Comparison of ENCODE assay signal across 17 cellular contexts in genomic region chr6:74368746-74369145, GRCh38.
DNase-seq lines count a peak whose midpoint lies in the region; ATAC-seq and TF ChIP-seq lines count a peak whose summit lies in the region.
"Had no signal": no experiment of that assay in that cellular context is flagged by ENCODE, and none has a peak within 500 bp of the region (broad histone marks: within the 10 kb centered on the region; RNA-seq: fewer than 3 reads in every experiment).

No MANE protein-coding gene starts in this region.

- DNase-seq in ELR (ENCODE audit: low read depth) (peak; percentile 52), SJSA1 (ENCODE audit: low read depth in 1 of 2, low spot score in 2 of 2) (peak; percentile 48 to 71), fibroblast of peridontal ligament (ENCODE audit: extremely low read depth) (peak; percentile 29), activated T-cell treated with anti-CD3 and anti-CD28 coated beads for 4 hours (no peak), NCI-H1105 (lab: John Stamatoyannopoulos, UW) (no peak)
- DNase-seq in activated CD8-positive, alpha-beta T cell treated with anti-CD3 and anti-CD28 coated beads for 36 hours: no peak
- DNase-seq: AML-193, COR-L47, NCI-H1436, NCI-H2029 treated with DMSO at 0.1 percent for 48 hours, NCI-H510A treated with DMSO at 0.1 percent for 48 hours, NCI-H82 had no signal

- no peaks in the 10 kb centered on the region for H3K27me3 Mint-ChIP-seq in activated CD8-positive, alpha-beta T cell treated with anti-CD3 and anti-CD28 coated beads for 36 hours

- peaks cover 6% of the 10 kb centered on the region for H3K9me3 Mint-ChIP-seq in activated CD8-positive, alpha-beta T cell treated with anti-CD3 and anti-CD28 coated beads for 36 hours

- intact Hi-C loops in activated CD8-positive, alpha-beta T cell treated with anti-CD3 and anti-CD28 coated beads for 36 hours (cut with micrococcal nuclease): no loop called here

- no peaks in the 10 kb centered on the region for H3K36me3 Mint-ChIP-seq in activated CD8-positive, alpha-beta T cell treated with anti-CD3 and anti-CD28 coated beads for 36 hours (ENCODE audit: low read depth)
- H3K36me3 Mint-ChIP-seq: CD14-positive monocyte had no signal

- POLR2A ChIA-PET in activated CD8-positive, alpha-beta T cell treated with anti-CD3 and anti-CD28 coated beads for 36 hours (lab: Charles Lee): no interaction called here

- H3K9ac ChIP-seq in skeletal muscle satellite cell (ENCODE audit: low read depth, low read length): no peak overlapping the region

- H3K4me3 Mint-ChIP-seq in activated CD8-positive, alpha-beta T cell treated with anti-CD3 and anti-CD28 coated beads for 36 hours: no peak overlapping the region
- H3K4me3 Mint-ChIP-seq: CD14-positive monocyte had no signal

- ATAC-seq in activated CD8-positive, alpha-beta T cell treated with anti-CD3 and anti-CD28 coated beads for 36 hours: no peak
- ATAC-seq: K562 had no signal

- H3K4me1 Mint-ChIP-seq in activated CD8-positive, alpha-beta T cell treated with anti-CD3 and anti-CD28 coated beads for 36 hours (ENCODE audit: low read depth): no peaks in the 10 kb centered on the region
- H3K4me1 Mint-ChIP-seq: CD14-positive monocyte had no signal

- no peak overlapping the region for H3K27ac Mint-ChIP-seq in activated CD8-positive, alpha-beta T cell treated with anti-CD3 and anti-CD28 coated beads for 36 hours
- H3K27ac Mint-ChIP-seq: CD14-positive monocyte had no signal

- CTCF ChIA-PET in activated CD8-positive, alpha-beta T cell treated with anti-CD3 and anti-CD28 coated beads for 36 hours (lab: Charles Lee): no interaction called here

- H3K36me3 ChIP-seq in SJSA1: no peaks in the 10 kb centered on the region
- H3K36me3 ChIP-seq in skeletal muscle satellite cell (ENCODE audit: insufficient read depth, low read length): no peaks in the 10 kb centered on the region
- H3K36me3 ChIP-seq: HAP-1 had no signal

- no peak for TF ChIP-seq CTCF in activated CD8-positive, alpha-beta T cell treated with anti-CD3 and anti-CD28 coated beads for 36 hours (IDR thresholded peaks at IDR 0.05)

- H3K4me3 ChIP-seq in SJSA1 (no peak overlapping the region), skeletal muscle satellite cell (ENCODE audit: low read length) (no peak overlapping the region)
- H3K4me3 ChIP-seq: HAP-1, K562 had no signal

- peaks cover 38% of the 10 kb centered on the region for H3K4me1 ChIP-seq in SJSA1 (replicated peaks)
- H3K4me1 ChIP-seq in skeletal muscle satellite cell (ENCODE audit: control insufficient read depth, insufficient read depth, low read length): peaks cover 30% of the 10 kb centered on the region
- H3K4me1 ChIP-seq: HAP-1 had no signal

- H3K4me2 ChIP-seq in skeletal muscle satellite cell (ENCODE audit: low read length): peak overlapping the region; percentile 14

- H3K27ac ChIP-seq in SJSA1: peak overlapping the region; percentile 75
- H3K27ac ChIP-seq: RWPE1 had no signal

- H3K9me3 ChIP-seq in SJSA1 (replicated peaks): no peaks in the 10 kb centered on the region
- H3K9me3 ChIP-seq in skeletal muscle satellite cell (replicated peaks; ENCODE audit: low read length): no peaks in the 10 kb centered on the region
- H3K9me3 ChIP-seq: HAP-1 had no signal

- H3K27me3 ChIP-seq in SJSA1 (replicated peaks) (no peaks in the 10 kb centered on the region), skeletal muscle satellite cell (ENCODE audit: control insufficient read depth, insufficient read depth, low read length) (no peaks in the 10 kb centered on the region)

Comparison
In these comparisons a context has a peak if more than half of its experiments do, and no peak if none do; other contexts are left out.
1. DNase-seq: peak in ELR (single experiment), SJSA1 (2 of 2) and fibroblast of peridontal ligament (single experiment); none in activated T-cell treated with anti-CD3 and anti-CD28 coated beads for 4 hours (single experiment), activated CD8-positive, alpha-beta T cell treated with anti-CD3 and anti-CD28 coated beads for 36 hours (single experiment) and NCI-H1105 (single experiment).